In the genomic region with DNA sequence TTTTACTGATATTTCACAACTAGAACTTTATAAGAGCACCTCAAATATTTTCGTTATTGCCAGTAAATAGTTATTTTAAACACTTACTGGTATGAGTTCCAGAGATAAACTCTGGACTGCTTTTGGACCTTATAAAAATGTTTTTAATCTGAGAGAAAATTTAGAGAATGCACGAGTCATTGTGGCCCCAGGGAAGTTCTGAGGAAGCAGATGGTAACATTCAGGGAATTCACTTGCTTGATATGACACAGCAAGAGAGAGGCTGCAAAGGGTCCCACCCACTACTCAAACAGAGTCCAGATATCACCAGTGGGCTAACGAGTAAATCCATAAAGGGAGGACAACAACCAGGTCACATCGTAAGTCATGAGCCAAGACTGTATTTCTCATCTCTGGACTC, we compare ENCODE assay signal across 2 cellular contexts.
TF ChIP-seq lines count a peak whose summit lies in the region.

No MANE protein-coding gene starts in this region.

TF ChIP-seq in SK-N-SH treated with all-trans-retinoic acid at 6 μM for 48 hours, 23 proteins besides CTCF, POLR2A, EP300 and RAD21:
- no peak for TF ChIP-seq POU6F1 (CRISPR knock-in tag; IDR thresholded peaks at IDR 0.05; ENCODE audit: borderline replicate concordance, low read depth)
- 0 out of 2 replicates have a peak, but pooled peaks have one; percentile 7 for TF ChIP-seq ISL1 (CRISPR knock-in tag; IDR thresholded peaks at IDR 0.05)

TF ChIP-seq in SK-N-SH, 30 proteins besides CTCF, POLR2A, EP300 and RAD21:
- TF ChIP-seq ZBTB33 (IDR thresholded peaks at IDR 0.05; ENCODE audit: borderline replicate concordance, low read depth): no peak
- TF ChIP-seq POLR2AphosphoS5 (IDR thresholded peaks at IDR 0.05; ENCODE audit: low read depth, low read length): no peak
- no peak for TF ChIP-seq MAX (IDR thresholded peaks at IDR 0.05; ENCODE audit: low read depth)
- no peak for TF ChIP-seq YY1 (IDR thresholded peaks at IDR 0.05; ENCODE audit: low read depth)
- no peak for TF ChIP-seq GABPA (IDR thresholded peaks at IDR 0.05; ENCODE audit: low read depth)
